37 cellular contexts compared by ENCODE assay signal in the genomic region with DNA sequence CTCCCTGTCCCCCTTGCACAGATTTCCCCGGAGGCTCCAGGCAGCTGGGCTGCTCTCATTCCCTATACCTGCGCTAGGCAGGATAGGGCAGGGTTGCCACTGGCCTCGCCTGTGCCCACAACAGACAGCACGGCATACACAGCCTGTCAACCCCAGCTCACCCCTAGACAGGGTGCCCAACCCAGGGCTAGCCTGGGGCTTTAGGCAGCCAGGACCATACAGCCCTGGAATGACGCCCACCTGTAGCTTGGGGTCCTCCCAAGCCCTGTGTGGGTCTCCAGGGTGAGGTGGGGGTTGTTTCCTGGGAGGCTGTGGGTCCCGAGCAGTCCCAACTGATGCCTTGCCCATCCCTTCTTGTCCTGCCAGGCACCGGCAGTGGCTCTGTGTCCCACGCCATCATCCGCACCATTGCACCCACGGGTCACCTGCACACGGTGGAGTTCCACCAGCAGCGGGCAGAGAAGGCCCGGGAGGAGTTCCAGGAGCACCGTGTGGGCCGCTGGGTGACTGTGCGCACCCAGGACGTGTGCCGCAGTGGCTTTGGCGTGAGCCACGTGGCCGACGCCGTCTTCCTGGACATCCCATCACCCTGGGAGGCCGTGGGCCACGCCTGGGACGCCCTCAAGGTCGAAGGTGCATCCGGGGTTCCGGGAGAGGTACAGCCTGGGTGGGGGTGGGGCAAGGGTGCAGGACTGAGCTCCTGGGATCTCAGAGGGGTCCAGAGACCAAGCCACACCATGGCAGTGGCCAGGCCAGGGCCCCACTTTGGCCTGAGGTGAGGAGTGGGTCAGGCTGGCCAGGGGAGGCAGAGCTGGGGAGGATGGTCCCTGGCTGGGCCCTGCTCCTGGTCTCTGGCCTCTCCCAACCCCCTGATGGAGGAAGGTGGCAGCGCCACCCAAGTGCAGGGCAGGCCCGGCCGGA. TPM values are rescaled to one million over a fixed set of nuclear protein-coding genes. Genes with fewer than 3 reads are reported as not detected.
A peak's percentile ranks its signal among the peaks of the same experiment; 100 is the strongest.
DNase-seq lines count a peak whose midpoint lies in the region; ATAC-seq, FAIRE-seq and TF ChIP-seq lines count a peak whose summit lies in the region.
"Had no signal": no experiment of that assay in that cellular context is flagged by ENCODE, and none has a peak within 500 bp of the region (broad histone marks: within the 10 kb centered on the region; RNA-seq: fewer than 3 reads in every experiment).

No MANE protein-coding gene starts in this region.

- TF ChIP-seq CTCF in K562 (IDR thresholded peaks at IDR 0.05 in 2 of 3, conservative IDR thresholded peaks at IDR 0.05 in 1 of 3; ENCODE audit: insufficient read depth in 2 of 3, low read depth in 1 of 3, low read length in 3 of 3) (no peak), nephron (IDR thresholded peaks at IDR 0.05; ENCODE audit: unreplicated experiment in 3 of 3) (no peak), tibial artery (IDR thresholded peaks at IDR 0.05) (no peak), GM13977 (IDR thresholded peaks at IDR 0.05; ENCODE audit: extremely low read depth, insufficient read depth, missing control alignments) (no peak), H9 (conservative IDR thresholded peaks at IDR 0.05) (no peak)

- TF ChIP-seq POLR2A in K562 (conservative IDR thresholded peaks at IDR 0.05), result no peak

- TF ChIP-seq EP300 in K562 (IDR thresholded peaks at IDR 0.05; ENCODE audit: low read length), result no peak

- no peak overlapping the region for H3K4me3 Mint-ChIP-seq in activated CD4-positive, alpha-beta T cell treated with anti-CD3 and anti-CD28 coated beads, Interleukin-2, amount 10 ng/mL, durations not matched to agents 24 days and 14 days
- H3K4me3 Mint-ChIP-seq in nephron, result peak overlapping the region; percentile 12 to 63 (median 42)
- H3K4me3 Mint-ChIP-seq in H9, result no peak overlapping the region

- H3K23me2 ChIP-seq in H9 (ENCODE audit: insufficient read length, low read depth, low read length, poor library complexity, severe bottlenecking), result peaks cover 8% of the 10 kb centered on the region

- H3K27me3 ChIP-seq in K562 (ENCODE audit: control insufficient read depth in 2 of 2, insufficient read depth in 2 of 2, low read length in 2 of 2) (no peaks in the 10 kb centered on the region), tibial artery (no peaks in the 10 kb centered on the region), H9 (ENCODE audit: insufficient read depth, low read length) (no peaks in the 10 kb centered on the region)
- H3K27me3 ChIP-seq: colonic mucosa had no signal

- no peak overlapping the region for H3K18ac ChIP-seq in H9 (ENCODE audit: insufficient read length, low read depth, low read length)

- no peak for DNase-seq in activated CD4-positive, alpha-beta T cell treated with anti-CD3 and anti-CD28 coated beads, Interleukin-2, amount 10 ng/mL, durations not matched to agents 24 days and 14 days
- DNase-seq in activated CD4-positive, alpha-beta T cell treated with anti-CD3 and anti-CD28 coated beads for 1 hour, result no peak
- DNase-seq in K562 (ENCODE audit: extremely low read depth in 1 of 4, low spot score in 3 of 4), result no peak
- no peak for DNase-seq in tibial artery
- DNase-seq in GM13977 (ENCODE audit: low spot score), result no peak
- DNase-seq in H9, result no peak
- DNase-seq: activated CD4-positive, alpha-beta memory T cell treated with anti-CD3 and anti-CD28 coated beads for 36 hours; activated CD8-positive, alpha-beta memory T cell treated with anti-CD3 and anti-CD28 coated beads, Interleukin-2, amount 50 U/mL, for 4 hours; anterior cingulate cortex; C1 segment of cervical spinal cord; Caco-2; colonic mucosa; DMS79 treated with DMSO at 0.1 percent for 48 hours; effector memory CD4-positive, alpha-beta T cell; foreskin fibroblast; GOT3; islet precursor cell; left ventricle myocardium inferior; mesenchymal stem cell; NCI-H1048; NCI-H1694; NCI-H446; NCI-H748 treated with DMSO at 0.1 percent for 48 hours; nucleus accumbens; SHP77; stimulated activated naive CD8-positive, alpha-beta T cell treated with anti-CD3 and anti-CD28 coated beads, Interleukin-15, Interleukin-2, amounts not matched to agents 100 U/mL and 50 U/mL, for 24 hours; T-helper 2 cell had no signal

- no peak overlapping the region for H4K8ac ChIP-seq in H9 (replicated peaks; ENCODE audit: insufficient read length, low read depth, low read length)

- H3K9ac ChIP-seq in K562 (ENCODE audit: insufficient read depth in 1 of 2, low read depth in 2 of 2, low read length in 2 of 2), result peak overlapping the region in 1 of 2 experiments; percentile 58; a peak in 1 of 4 replicates
- H3K9ac ChIP-seq in H9 (ENCODE audit: extremely low read depth, insufficient read length, low read length), result no peak overlapping the region

- peaks cover 13% of the 10 kb centered on the region for H3K79me1 ChIP-seq in H9 (ENCODE audit: insufficient read depth, low read depth, low read length, poor library complexity, severe bottlenecking)

- H3K36me3 ChIP-seq in K562 (ENCODE audit: control insufficient read depth, insufficient read depth, low read length), result peaks cover 51% of the 10 kb centered on the region; the same call in 2 of the 3 replicates
- H3K36me3 ChIP-seq in tibial artery, result peaks cover 0 to 69% (median 7%) of the 10 kb centered on the region in 3 donors
- H3K36me3 ChIP-seq: colonic mucosa had no signal

- 100% methylated on average over 1 of the region's 32 CpGs for WGBS in K562 (ENCODE audit: insufficient coverage, low coverage, missing lambda C conversion rate)
- no CpG with 5 or more reads among the region's 32 CpGs for WGBS in H9 (ENCODE audit: extremely low coverage, insufficient read length, low lambda C conversion rate)

- no peaks in the 10 kb centered on the region for H3K9me3 ChIP-seq in K562 (replicated peaks; ENCODE audit: control insufficient read depth, insufficient read depth, low read depth, low read length)
- no peaks in the 10 kb centered on the region for H3K9me3 ChIP-seq in tibial artery
- no peaks in the 10 kb centered on the region for H3K9me3 ChIP-seq in H9 (ENCODE audit: control insufficient read depth, low read depth, low read length)
- H3K9me3 ChIP-seq: Caco-2, colonic mucosa, left ventricle myocardium inferior, psoas muscle had no signal

- no peak overlapping the region for H3K27ac ChIP-seq in K562 (ENCODE audit: extremely low read depth, low read depth, low read length)
- H3K27ac ChIP-seq in tibial artery, result peak overlapping the region; percentile 81 to 86
- H3K27ac ChIP-seq in H9 (ENCODE audit: insufficient read length, low read depth, low read length), result no peak overlapping the region
- H3K27ac ChIP-seq: 22Rv1, left ventricle myocardium inferior, psoas muscle had no signal

- peaks cover 32% of the 10 kb centered on the region for H3K79me2 ChIP-seq in K562 (ENCODE audit: control insufficient read depth, insufficient read depth, low read length)
- peaks cover 10% of the 10 kb centered on the region; the same call in 1 of the 2 replicates for H3K79me2 ChIP-seq in H9 (ENCODE audit: insufficient read depth, low read length)

- H3K4me1 Mint-ChIP-seq in activated CD4-positive, alpha-beta T cell treated with anti-CD3 and anti-CD28 coated beads, Interleukin-2, amount 10 ng/mL, durations not matched to agents 24 days and 14 days, result peaks cover 22% of the 10 kb centered on the region
- H3K4me1 Mint-ChIP-seq in nephron (peaks cover 27% of the 10 kb centered on the region), H9 (peaks cover 11 to 19% of the 10 kb centered on the region in 2 experiments)

- no peaks in the 10 kb centered on the region; the same call in 1 of the 2 replicates for H4K20me1 ChIP-seq in K562 (replicated peaks; ENCODE audit: control insufficient read depth, insufficient read depth, low read length)
- peaks cover 4% of the 10 kb centered on the region for H4K20me1 ChIP-seq in H9 (ENCODE audit: control insufficient read depth, insufficient read depth, insufficient read length)

- POLR2A ChIA-PET in K562 (lab: Yijun Ruan, JAX), result interaction anchor here (0.6 to 1.0 kb wide), 2 partner anchors 10 to 13 kb away, joined by 3 to 4 read pairs; no protein-coding TSS in a partner anchor

- H3K4me1 ChIP-seq in K562 (replicated peaks in 1 of 2; ENCODE audit: control insufficient read depth in 2 of 2, insufficient read depth in 2 of 2, low read length in 2 of 2) (peaks cover 9 to 82% of the 10 kb centered on the region in 2 experiments; a peak in 4 of 5 replicates), tibial artery (peaks cover 0 to 76% (median 71%) of the 10 kb centered on the region in 4 donors), H9 (ENCODE audit: insufficient read depth, low read length) (no peaks in the 10 kb centered on the region; the same call in 1 of the 2 replicates)

- no peak overlapping the region for H3T11ph ChIP-seq in H9 (ENCODE audit: low read length)

- H4K91ac ChIP-seq in H9 (ENCODE audit: insufficient read length, low read depth, low read length), result no peak overlapping the region

- no TSS peak for BruUV-seq in K562 (replicated peaks; lab: Mats Ljungman, UMichigan)

- H3K56ac ChIP-seq in H9 (ENCODE audit: insufficient read length, low read depth, low read length), result no peak overlapping the region

- H4K5ac ChIP-seq in H9 (ENCODE audit: insufficient read length, low read depth, low read length), result no peak overlapping the region

- peaks cover 17% of the 10 kb centered on the region for H3K36me3 Mint-ChIP-seq in activated CD4-positive, alpha-beta T cell treated with anti-CD3 and anti-CD28 coated beads, Interleukin-2, amount 10 ng/mL, durations not matched to agents 24 days and 14 days (ENCODE audit: low read depth)
- no peaks in the 10 kb centered on the region for H3K36me3 Mint-ChIP-seq in nephron (ENCODE audit: low read depth)
- H3K36me3 Mint-ChIP-seq in H9 (ENCODE audit: insufficient read depth in 1 of 3, low read depth in 3 of 3), result peaks cover 0 to 10% (median 4%) of the 10 kb centered on the region in 3 experiments; a peak in 5 of 7 replicates
- H3K36me3 Mint-ChIP-seq: IgD-negative memory B cell had no signal

- intact Hi-C loops in activated CD4-positive, alpha-beta T cell treated with anti-CD3 and anti-CD28 coated beads, Interleukin-2, amount 10 ng/mL, durations not matched to agents 24 days and 14 days (cut with micrococcal nuclease), result no loop called here
- intact Hi-C loops in K562 (cut with micrococcal nuclease), result no loop called here
- intact Hi-C loops in tibial artery (cut with DNase I; ENCODE audit: low total_unique reads), result no loop called here

- H2BK120ac ChIP-seq in H9 (ENCODE audit: low read depth, low read length, poor library complexity, severe bottlenecking), result no peak overlapping the region

- H3K23ac ChIP-seq in H9 (ENCODE audit: insufficient read length, low read depth, low read length), result no peak overlapping the region

- no peak overlapping the region for H2BK20ac ChIP-seq in H9 (ENCODE audit: low read depth, low read length, poor library complexity, severe bottlenecking)

- H2AFZ ChIP-seq in K562 (ENCODE audit: low read depth, low read length), result no peak overlapping the region
- H2AFZ ChIP-seq in H9 (ENCODE audit: low read length), result no peak overlapping the region

- H3K14ac ChIP-seq in H9 (ENCODE audit: insufficient read depth, low read length), result no peak overlapping the region

- no peak overlapping the region for H2AK5ac ChIP-seq in H9 (ENCODE audit: insufficient read length, low read length)

- H3K9me3 Mint-ChIP-seq in activated CD4-positive, alpha-beta T cell treated with anti-CD3 and anti-CD28 coated beads, Interleukin-2, amount 10 ng/mL, durations not matched to agents 24 days and 14 days, result no peaks in the 10 kb centered on the region
- H3K9me3 Mint-ChIP-seq in nephron (no peaks in the 10 kb centered on the region), H9 (no peaks in the 10 kb centered on the region; a peak in 2 of 5 replicates)
- H3K9me3 Mint-ChIP-seq: activated CD4-positive, alpha-beta memory T cell treated with anti-CD3 and anti-CD28 coated beads for 36 hours; activated naive CD4-positive, alpha-beta T cell treated with anti-CD3 and anti-CD28 coated beads, Interleukin-2, amount 50 U/mL, for 72 hours; activated T-helper 2 cell treated with anti-CD3 and anti-CD28 coated beads, Interferon-gamma antibody, Interleukin-2, Interleukin-4, amounts not matched to agents 10 μg/mL and 5 μg/mL and 100 μg/mL, durations not matched to agents 14 hours and 24 hours and 36 hours; IgD-negative memory B cell had no signal

- CTCF ChIA-PET in K562 (lab: Yijun Ruan, JAX; ENCODE audit: low intra/inter-chr PET ratio), result no interaction called here

- no peak overlapping the region for H2BK12ac ChIP-seq in H9 (ENCODE audit: insufficient read length, low read depth, low read length)

- H3K4me2 ChIP-seq in K562 (ENCODE audit: insufficient read depth, low read length), result no peak overlapping the region
- H3K4me2 ChIP-seq in H9 (ENCODE audit: insufficient read depth, insufficient read length, low read length), result no peak overlapping the region

- H3K4me3 ChIP-seq in K562, result no peak overlapping the region
- no peak overlapping the region for H3K4me3 ChIP-seq in tibial artery
- H3K4me3 ChIP-seq: colonic mucosa, left ventricle myocardium inferior, psoas muscle, skin epidermis had no signal

- in situ Hi-C loops in K562 (cut with MboI) (loop anchor here (10.0 kb wide), 1 partner anchor 448 kb away; a partner anchor contains a TSS), GM13977 (cut with MboI; ENCODE audit: low pct_unique_long_range_greater_than_20kb, low sequenced_read_pairs, unreplicated experiment) (no loop called here)

- H3K9me1 ChIP-seq in K562 (ENCODE audit: control insufficient read depth, insufficient read depth, low read length), result peaks cover 6% of the 10 kb centered on the region

- no peak for TF ChIP-seq RAD21 in K562 (CRISPR knock-in tag; conservative IDR thresholded peaks at IDR 0.05 in 1 of 2, IDR thresholded peaks at IDR 0.05 in 1 of 2)

- no peak overlapping the region for H2BK5ac ChIP-seq in H9 (ENCODE audit: insufficient read length, low read length)

- H3K4ac ChIP-seq in H9 (ENCODE audit: low read depth, low read length), result no peak overlapping the region

- ATAC-seq in K562, result no peak
- ATAC-seq in GM21786 (IDR thresholded peaks at IDR 0.05; ENCODE audit: unreplicated experiment), result no peak
- ATAC-seq: activated CD4-positive, CD25-positive, alpha-beta regulatory T cell treated with anti-CD3 and anti-CD28 coated beads, Interleukin-2, amount 50 U/mL, for 24 hours; activated naive CD4-positive, alpha-beta T cell treated with anti-CD3 and anti-CD28 coated beads, Interleukin-2, amount 50 U/mL, for 72 hours; psoas muscle; stimulated activated naive CD8-positive, alpha-beta T cell treated with anti-CD3 and anti-CD28 coated beads, Interleukin-15, Interleukin-2, amounts not matched to agents 100 U/mL and 50 U/mL, for 24 hours had no signal

- peaks cover 1% of the 10 kb centered on the region for H3K27me3 Mint-ChIP-seq in activated CD4-positive, alpha-beta T cell treated with anti-CD3 and anti-CD28 coated beads, Interleukin-2, amount 10 ng/mL, durations not matched to agents 24 days and 14 days
- H3K27me3 Mint-ChIP-seq in nephron (ENCODE audit: low read depth) (peaks cover 1% of the 10 kb centered on the region), H9 (ENCODE audit: low read depth) (peaks cover 6% of the 10 kb centered on the region)
- H3K27me3 Mint-ChIP-seq: activated CD4-positive, alpha-beta memory T cell treated with anti-CD3 and anti-CD28 coated beads for 36 hours; IgD-negative memory B cell had no signal

- peak overlapping the region; percentile 37 for H3K27ac Mint-ChIP-seq in activated CD4-positive, alpha-beta T cell treated with anti-CD3 and anti-CD28 coated beads, Interleukin-2, amount 10 ng/mL, durations not matched to agents 24 days and 14 days
- H3K27ac Mint-ChIP-seq in nephron, result no peak overlapping the region
- H3K27ac Mint-ChIP-seq in H9, result no peak overlapping the region
- H3K27ac Mint-ChIP-seq: activated CD4-positive, alpha-beta memory T cell treated with anti-CD3 and anti-CD28 coated beads for 36 hours; activated T-helper 2 cell treated with anti-CD3 and anti-CD28 coated beads, Interferon-gamma antibody, Interleukin-2, Interleukin-4, amounts not matched to agents 10 μg/mL and 5 μg/mL and 100 μg/mL, durations not matched to agents 14 hours and 24 hours and 36 hours had no signal

- FAIRE-seq in K562 (lab: Jason Lieb, UNC), result no peak
- FAIRE-seq: GM18507 had no signal

- no peak overlapping the region for H2BK15ac ChIP-seq in H9 (ENCODE audit: low read depth, low read length)

RNA-seq across cellular contexts. Expression of a gene that starts 3.5 kb away (rescaled TPM):
- total RNA-seq in activated CD4-positive, alpha-beta T cell treated with anti-CD3 and anti-CD28 coated beads, Interleukin-2, amount 10 ng/mL, durations not matched to agents 24 days and 14 days, result 22.7 and 23.6 TPM in 2 replicates
- 5.1 and 21.8 TPM in 2 replicates for total RNA-seq in K562 (2011; cell fraction: chromatin; rRNA removed; ENCODE audit: low replicate concordance)
- 24.5 and 24.8 TPM in 2 replicates for total RNA-seq in K562 (2011; cell fraction: nucleolus; rRNA removed)
- 9.7 and 11.4 TPM in 2 replicates for total RNA-seq in K562 (2011; cell fraction: nucleoplasm; rRNA removed)
- total RNA-seq in K562 (2014; rRNA removed), result 24.8 and 29.5 TPM in 2 replicates
- 1.5 and 2.9 TPM in 2 replicates for total RNA-seq in K562 (2014; rRNA removed; fragmentation: Illumina TruSeq; extraction: Trizol)
- total RNA-seq in K562 (2015; rRNA removed; fragmentation: Illumina TruSeq; extraction: Trizol), result 12.3 and 12.4 TPM in 2 replicates
- total RNA-seq in K562 (2021), result 20.4 and 21.0 TPM in 2 replicates
- polyA plus RNA-seq in K562 (2011; rRNA removed), result 5.1 and 6.6 TPM in 2 replicates
- polyA plus RNA-seq in K562 (2011; cell fraction: cytosol; rRNA removed), result 7.6 and 28.9 TPM in 2 replicates
- 15.5 and 27.8 TPM in 2 replicates for polyA plus RNA-seq in K562 (2011; cell fraction: nucleus; rRNA removed)
- 7.5 and 13.1 TPM in 2 replicates for polyA plus RNA-seq in K562 (2012)
- 3.2 and 10.1 TPM in 2 replicates for polyA plus RNA-seq in K562 (2014; fragmentation: Illumina TruSeq; extraction: Trizol)
- polyA plus RNA-seq in K562 (2014; fragmentation: Nextera tagmentation; extraction: Ambion mirVana), result under 1 TPM; 0.10 to 0.50 TPM
- polyA plus RNA-seq in K562 (2014; rRNA removed), result 18.1 and 22.4 TPM in 2 replicates
- 1.4 and 2.6 TPM in 2 replicates for polyA minus RNA-seq in K562 (2011; rRNA and poly(A)+ RNA removed)
- 5.0 and 6.5 TPM in 2 replicates for polyA minus RNA-seq in K562 (2011; cell fraction: cytosol; rRNA and poly(A)+ RNA removed)
- polyA minus RNA-seq in K562 (2011; cell fraction: nucleus; rRNA and poly(A)+ RNA removed), result 13.2 and 14.3 TPM in 2 replicates
- total RNA-seq in H9 (2021), result 21.9 and 22.2 TPM in 2 replicates

RNA-seq across cellular contexts. Expression of a gene that starts 9.8 kb away (rescaled TPM):
- 14.2 and 21.1 TPM in 2 replicates for total RNA-seq in activated CD4-positive, alpha-beta T cell treated with anti-CD3 and anti-CD28 coated beads, Interleukin-2, amount 10 ng/mL, durations not matched to agents 24 days and 14 days
- 63.0 and 253 TPM in 2 replicates for total RNA-seq in K562 (2011; cell fraction: chromatin; rRNA removed; ENCODE audit: low replicate concordance)
- 300 and 318 TPM in 2 replicates for total RNA-seq in K562 (2011; cell fraction: nucleolus; rRNA removed)
- 108 and 141 TPM in 2 replicates for total RNA-seq in K562 (2011; cell fraction: nucleoplasm; rRNA removed)
- total RNA-seq in K562 (2014; rRNA removed), result 692 and 778 TPM in 2 replicates
- total RNA-seq in K562 (2014; rRNA removed; fragmentation: Illumina TruSeq; extraction: Trizol), result 90.5 and 91.6 TPM in 2 replicates
- total RNA-seq in K562 (2015; rRNA removed; fragmentation: Illumina TruSeq; extraction: Trizol), result 177 and 191 TPM in 2 replicates
- total RNA-seq in K562 (2021), result 558 and 570 TPM in 2 replicates
- 132 and 348 TPM in 2 replicates for polyA plus RNA-seq in K562 (2011; rRNA removed)
- polyA plus RNA-seq in K562 (2011; cell fraction: cytosol; rRNA removed), result 261 and 599 TPM in 2 replicates
- polyA plus RNA-seq in K562 (2011; cell fraction: nucleus; rRNA removed), result 742 and 1,022 TPM in 2 replicates
- polyA plus RNA-seq in K562 (2012), result 375 and 553 TPM in 2 replicates
- polyA plus RNA-seq in K562 (2014; fragmentation: Illumina TruSeq; extraction: Trizol), result 115 and 390 TPM in 2 replicates
- 10 to 100 TPM; 23.9 to 44.5 TPM for polyA plus RNA-seq in K562 (2014; fragmentation: Nextera tagmentation; extraction: Ambion mirVana)
- 564 and 637 TPM in 2 replicates for polyA plus RNA-seq in K562 (2014; rRNA removed)
- polyA minus RNA-seq in K562 (2011; rRNA and poly(A)+ RNA removed), result 34.8 and 43.6 TPM in 2 replicates
- 164 and 287 TPM in 2 replicates for polyA minus RNA-seq in K562 (2011; cell fraction: cytosol; rRNA and poly(A)+ RNA removed)
- 93.2 and 131 TPM in 2 replicates for polyA minus RNA-seq in K562 (2011; cell fraction: nucleus; rRNA and poly(A)+ RNA removed)
- 517 and 546 TPM in 2 replicates for total RNA-seq in H9 (2021)

RNA-seq across cellular contexts. Expression of a gene that starts 30.0 kb away (rescaled TPM):
- total RNA-seq in activated CD4-positive, alpha-beta T cell treated with anti-CD3 and anti-CD28 coated beads, Interleukin-2, amount 10 ng/mL, durations not matched to agents 24 days and 14 days, result 32.1 and 33.9 TPM in 2 replicates
- 7.5 and 18.1 TPM in 2 replicates for total RNA-seq in K562 (2011; cell fraction: chromatin; rRNA removed; ENCODE audit: low replicate concordance)
- 5.4 and 6.3 TPM in 2 replicates for total RNA-seq in K562 (2011; cell fraction: nucleolus; rRNA removed)
- 9.8 and 13.9 TPM in 2 replicates for total RNA-seq in K562 (2011; cell fraction: nucleoplasm; rRNA removed)
- total RNA-seq in K562 (2014; rRNA removed) (11.1 and 15.1 TPM in 2 replicates), K562 (2014; rRNA removed; fragmentation: Illumina TruSeq; extraction: Trizol) (21.4 and 22.6 TPM in 2 replicates), K562 (2015; rRNA removed; fragmentation: Illumina TruSeq; extraction: Trizol) (18.0 and 19.5 TPM in 2 replicates), K562 (2021) (16.9 and 17.5 TPM in 2 replicates), H9 (2021) (38.0 and 40.9 TPM in 2 replicates)
- polyA plus RNA-seq in K562 (2011; rRNA removed) (7.6 and 7.9 TPM in 2 replicates), K562 (2014; fragmentation: Illumina TruSeq; extraction: Trizol) (17.2 and 20.6 TPM in 2 replicates), K562 (2014; fragmentation: Nextera tagmentation; extraction: Ambion mirVana) (10 to 100 TPM in 1 of 2 experiments, 1 to 10 TPM in 1; 9.1 to 13.2 TPM), K562 (2014; rRNA removed) (9.9 and 11.2 TPM in 2 replicates)
- polyA plus RNA-seq in K562 (2011; cell fraction: cytosol; rRNA removed), result 3.5 and 6.5 TPM in 2 replicates
- polyA plus RNA-seq in K562 (2011; cell fraction: nucleus; rRNA removed), result 5.0 and 5.8 TPM in 2 replicates
- 8.6 and 12.2 TPM in 2 replicates for polyA plus RNA-seq in K562 (2012)
- 12.3 and 14.5 TPM in 2 replicates for polyA minus RNA-seq in K562 (2011; rRNA and poly(A)+ RNA removed)
- polyA minus RNA-seq in K562 (2011; cell fraction: cytosol; rRNA and poly(A)+ RNA removed), result 10.3 and 10.5 TPM in 2 replicates
- polyA minus RNA-seq in K562 (2011; cell fraction: nucleus; rRNA and poly(A)+ RNA removed), result 4.0 and 7.8 TPM in 2 replicates

RNA-seq across cellular contexts. Expression of a gene that starts 30.3 kb away (rescaled TPM):
- total RNA-seq in activated CD4-positive, alpha-beta T cell treated with anti-CD3 and anti-CD28 coated beads, Interleukin-2, amount 10 ng/mL, durations not matched to agents 24 days and 14 days, result 38.4 and 41.2 TPM in 2 replicates
- total RNA-seq in K562 (2011; cell fraction: chromatin; rRNA removed; ENCODE audit: low replicate concordance), result 34.1 and 36.6 TPM in 2 replicates
- 16.8 and 18.7 TPM in 2 replicates for total RNA-seq in K562 (2011; cell fraction: nucleolus; rRNA removed)
- 27.0 and 28.2 TPM in 2 replicates for total RNA-seq in K562 (2011; cell fraction: nucleoplasm; rRNA removed)
- 25.2 and 25.6 TPM in 2 replicates for total RNA-seq in K562 (2014; rRNA removed)
- total RNA-seq in K562 (2014; rRNA removed; fragmentation: Illumina TruSeq; extraction: Trizol), result 25.7 and 27.3 TPM in 2 replicates
- total RNA-seq in K562 (2015; rRNA removed; fragmentation: Illumina TruSeq; extraction: Trizol), result 27.0 and 28.5 TPM in 2 replicates
- total RNA-seq in K562 (2021), result 34.6 and 35.5 TPM in 2 replicates
- polyA plus RNA-seq in K562 (2011; rRNA removed), result 13.0 and 19.1 TPM in 2 replicates
- polyA plus RNA-seq in K562 (2011; cell fraction: cytosol; rRNA removed), result 5.5 and 7.4 TPM in 2 replicates
- 6.3 and 6.5 TPM in 2 replicates for polyA plus RNA-seq in K562 (2011; cell fraction: nucleus; rRNA removed)
- 35.5 TPM in 2 replicates for polyA plus RNA-seq in K562 (2012)
- polyA plus RNA-seq in K562 (2014; fragmentation: Illumina TruSeq; extraction: Trizol), result 24.8 and 27.3 TPM in 2 replicates
- 10 to 100 TPM in 1 of 2 experiments, 1 to 10 TPM in 1; 5.0 to 11.8 TPM for polyA plus RNA-seq in K562 (2014; fragmentation: Nextera tagmentation; extraction: Ambion mirVana)
- polyA plus RNA-seq in K562 (2014; rRNA removed), result 33.5 and 35.3 TPM in 2 replicates
- 4.3 and 7.4 TPM in 2 replicates for polyA minus RNA-seq in K562 (2011; rRNA and poly(A)+ RNA removed)
- polyA minus RNA-seq in K562 (2011; cell fraction: cytosol; rRNA and poly(A)+ RNA removed), result 5.2 and 7.9 TPM in 2 replicates
- polyA minus RNA-seq in K562 (2011; cell fraction: nucleus; rRNA and poly(A)+ RNA removed), result 5.8 and 9.2 TPM in 2 replicates
- 43.2 and 45.5 TPM in 2 replicates for total RNA-seq in H9 (2021)

Comparison
In these comparisons a context has a peak if more than half of its experiments do, and no peak if none do; other contexts are left out.
1. H3K4me3 Mint-ChIP-seq: peak in nephron (3 of 3); none in activated CD4-positive, alpha-beta T cell treated with anti-CD3 and anti-CD28 coated beads, Interleukin-2, amount 10 ng/mL, durations not matched to agents 24 days and 14 days (single experiment) and H9 (0 of 2).
2. H3K27ac ChIP-seq: peak in tibial artery (2 of 2); none in K562 (single experiment) and H9 (single experiment).